Comparison of ENCODE assay signal across 12 cellular contexts in genomic region chr6:105483492-105483891, GRCh38.
A peak's percentile ranks its signal among the peaks of the same experiment; 100 is the strongest.
DNase-seq lines count a peak whose midpoint lies in the region; ATAC-seq and TF ChIP-seq lines count a peak whose summit lies in the region.
"Had no signal": no experiment of that assay in that cellular context is flagged by ENCODE, and none has a peak within 500 bp of the region (broad histone marks: within the 10 kb centered on the region; RNA-seq: fewer than 3 reads in every experiment).

No MANE protein-coding gene starts in this region.

- H3K9me2 ChIP-seq in SK-N-SH = no peaks in the 10 kb centered on the region

- H3K9me3 Mint-ChIP-seq in activated CD8-positive, alpha-beta memory T cell treated with anti-CD3 and anti-CD28 coated beads, Interleukin-2, amount 10 ng/mL, durations not matched to agents 7 days and 5 days (ENCODE audit: low read depth) = peaks cover 5% of the 10 kb centered on the region
- no peaks in the 10 kb centered on the region for H3K9me3 Mint-ChIP-seq in stimulated activated effector memory CD8-positive, alpha-beta T cell treated with anti-CD3 and anti-CD28 coated beads, Interleukin-12 subunit alpha, Interleukin-12 subunit beta, amount 100 ng/mL, for 72 hours

- peaks cover 14% of the 10 kb centered on the region for H3F3A ChIP-seq in SK-N-SH (replicated peaks; ENCODE audit: insufficient read depth)

- no peaks in the 10 kb centered on the region for H3K36me3 ChIP-seq in SK-N-SH (replicated peaks in 1 of 2; ENCODE audit: control insufficient read depth in 1 of 2, insufficient read depth in 2 of 2, low read length in 1 of 2)
- no peaks in the 10 kb centered on the region for H3K36me3 ChIP-seq in gastroesophageal sphincter

- TF ChIP-seq EP300 in SK-N-SH (IDR thresholded peaks at IDR 0.05; ENCODE audit: borderline replicate concordance in 1 of 2, low read depth in 1 of 2, low read length in 1 of 2) (0 out of 4 replicates have a peak, but pooled peaks of 1 of the 2 experiments have one; percentile 30), gastroesophageal sphincter (IDR thresholded peaks at IDR 0.05) (no peak)

- H3K4me2 ChIP-seq in SK-N-SH = peak overlapping the region; percentile 43; the same call in 1 of the 2 replicates

- peaks cover 69% of the 10 kb centered on the region for H3K4me1 Mint-ChIP-seq in activated CD8-positive, alpha-beta memory T cell treated with anti-CD3 and anti-CD28 coated beads, Interleukin-2, amount 10 ng/mL, durations not matched to agents 7 days and 5 days
- H3K4me1 Mint-ChIP-seq in stimulated activated effector memory CD8-positive, alpha-beta T cell treated with anti-CD3 and anti-CD28 coated beads, Interleukin-12 subunit alpha, Interleukin-12 subunit beta, amount 100 ng/mL, for 72 hours = peaks cover 68% of the 10 kb centered on the region

- CTCF ChIA-PET in activated CD8-positive, alpha-beta memory T cell treated with anti-CD3 and anti-CD28 coated beads, Interleukin-2, amount 10 ng/mL, durations not matched to agents 7 days and 5 days (lab: Charles Lee) = interaction anchor here (0.5 to 4.6 kb wide), 12 partner anchors 25 to 1083 kb away, joined by 3 to 23 read pairs (median 4); partner anchors contain the start of gene PRDM1
- CTCF ChIA-PET in SK-N-SH (lab: Yijun Ruan, JAX) = interaction anchor here (0.8 to 3.5 kb wide), 8 partner anchors 9 to 823 kb away, joined by 3 to 12 read pairs (median 3); no protein-coding TSS in a partner anchor

- TF ChIP-seq RAD21 in SK-N-SH (IDR thresholded peaks at IDR 0.05; ENCODE audit: low read length) = no peak

- TF ChIP-seq POLR2A in gastroesophageal sphincter (IDR thresholded peaks at IDR 0.05) = no peak

- WGBS in SK-N-SH (ENCODE audit: low lambda C conversion rate) = 18% methylated on average over 4 of the region's 4 CpGs
- 27 to 56% methylated on average over 4 of the region's 4 CpGs for WGBS in gastroesophageal sphincter (ENCODE audit: low coverage in 1 of 2), 2 donors

- no peaks in the 10 kb centered on the region for H3K27me3 ChIP-seq in SK-N-SH (ENCODE audit: insufficient read depth)
- no peaks in the 10 kb centered on the region for H3K27me3 ChIP-seq in gastroesophageal sphincter

- TF ChIP-seq CTCF in SK-N-SH (IDR thresholded peaks at IDR 0.05) = no peak
- TF ChIP-seq CTCF in gastroesophageal sphincter (IDR thresholded peaks at IDR 0.05) = no peak

- ATAC-seq in activated CD8-positive, alpha-beta memory T cell treated with anti-CD3 and anti-CD28 coated beads, Interleukin-2, amount 10 ng/mL, durations not matched to agents 7 days and 5 days = peak; percentile 37
- ATAC-seq in esophagus mucosa = peak; percentile 37
- ATAC-seq in stimulated activated effector memory CD8-positive, alpha-beta T cell treated with anti-CD3 and anti-CD28 coated beads, Interleukin-12 subunit alpha, Interleukin-12 subunit beta, amount 100 ng/mL, for 72 hours = peak; percentile 77
- ATAC-seq in gastroesophageal sphincter = no peak
- ATAC-seq: left lobe of liver had no signal

- H3K9me3 ChIP-seq in SK-N-SH (no peaks in the 10 kb centered on the region), gastroesophageal sphincter (no peaks in the 10 kb centered on the region)

- no peak for DNase-seq in activated CD8-positive, alpha-beta memory T cell treated with anti-CD3 and anti-CD28 coated beads, Interleukin-2, amount 10 ng/mL, durations not matched to agents 7 days and 5 days
- DNase-seq in activated CD8-positive, alpha-beta memory T cell treated with anti-CD3 and anti-CD28 coated beads for 24 hours = no peak
- DNase-seq in SK-N-SH = no peak
- no peak for DNase-seq in stimulated activated effector memory CD8-positive, alpha-beta T cell treated with anti-CD3 and anti-CD28 coated beads, Interleukin-12 subunit alpha, Interleukin-12 subunit beta, amount 100 ng/mL, for 72 hours (ENCODE audit: low spot score in 2 of 2)
- DNase-seq in cerebellar cortex (ENCODE audit: low spot score) = no peak
- no peak for DNase-seq in central memory CD4-positive, alpha-beta T cell
- DNase-seq: activated CD8-positive, alpha-beta memory T cell treated with anti-CD3 and anti-CD28 coated beads, Interleukin-2, amount 50 U/mL, for 48 hours; NCI-H146; T-helper 9 cell had no signal

- H4K20me1 ChIP-seq in SK-N-SH (ENCODE audit: insufficient read depth) = no peaks in the 10 kb centered on the region

- peak overlapping the region; percentile 86 for H3K27ac Mint-ChIP-seq in activated CD8-positive, alpha-beta memory T cell treated with anti-CD3 and anti-CD28 coated beads, Interleukin-2, amount 10 ng/mL, durations not matched to agents 7 days and 5 days
- peak overlapping the region; percentile 97 for H3K27ac Mint-ChIP-seq in stimulated activated effector memory CD8-positive, alpha-beta T cell treated with anti-CD3 and anti-CD28 coated beads, Interleukin-12 subunit alpha, Interleukin-12 subunit beta, amount 100 ng/mL, for 72 hours

- no peaks in the 10 kb centered on the region for H3K79me2 ChIP-seq in SK-N-SH (ENCODE audit: insufficient read depth)

- H2AFZ ChIP-seq in SK-N-SH (ENCODE audit: low read depth) = peak overlapping the region; percentile 43; the same call in 1 of the 2 replicates

- H3K4me3 ChIP-seq in SK-N-SH (ENCODE audit: low read depth in 2 of 2, low read length in 1 of 2) (0 out of 4 replicates have a peak overlapping the region, but pooled peaks of 1 of the 2 experiments have one; percentile 3), gastroesophageal sphincter (no peak overlapping the region)

- no peak overlapping the region for H3K9ac ChIP-seq in SK-N-SH

- H3K4me1 ChIP-seq in SK-N-SH (ENCODE audit: control insufficient read depth in 1 of 2, insufficient read depth in 2 of 2, low read depth in 1 of 2, low read length in 1 of 2) (peaks cover 2 to 9% of the 10 kb centered on the region in 2 experiments; a peak in 3 of 4 replicates), gastroesophageal sphincter (peaks cover 3 to 40% (median 6%) of the 10 kb centered on the region in 3 donors)

- POLR2A ChIA-PET in SK-N-SH (lab: Yijun Ruan, JAX) = no interaction called here

- no peak overlapping the region for H3K4me3 Mint-ChIP-seq in activated CD8-positive, alpha-beta memory T cell treated with anti-CD3 and anti-CD28 coated beads, Interleukin-2, amount 10 ng/mL, durations not matched to agents 7 days and 5 days
- H3K4me3 Mint-ChIP-seq in stimulated activated effector memory CD8-positive, alpha-beta T cell treated with anti-CD3 and anti-CD28 coated beads, Interleukin-12 subunit alpha, Interleukin-12 subunit beta, amount 100 ng/mL, for 72 hours = peak overlapping the region; percentile 74

- H3K27ac ChIP-seq in SK-N-SH (ENCODE audit: low read depth in 2 of 2, low read length in 1 of 2) (peak overlapping the region in 1 of 2 experiments; percentile 53; a peak in 2 of 4 replicates), gastroesophageal sphincter (no peak overlapping the region)

- peaks cover 29% of the 10 kb centered on the region for H3K36me3 Mint-ChIP-seq in activated CD8-positive, alpha-beta memory T cell treated with anti-CD3 and anti-CD28 coated beads, Interleukin-2, amount 10 ng/mL, durations not matched to agents 7 days and 5 days
- peaks cover 15% of the 10 kb centered on the region for H3K36me3 Mint-ChIP-seq in stimulated activated effector memory CD8-positive, alpha-beta T cell treated with anti-CD3 and anti-CD28 coated beads, Interleukin-12 subunit alpha, Interleukin-12 subunit beta, amount 100 ng/mL, for 72 hours

- H3K27me3 Mint-ChIP-seq in activated CD8-positive, alpha-beta memory T cell treated with anti-CD3 and anti-CD28 coated beads, Interleukin-2, amount 10 ng/mL, durations not matched to agents 7 days and 5 days = no peaks in the 10 kb centered on the region

TF ChIP-seq in SK-N-SH, 30 proteins besides CTCF, POLR2A, EP300 and RAD21 (continues in another document):
- TF ChIP-seq GATA2 (CRISPR knock-in tag; IDR thresholded peaks at IDR 0.05) (no peak), PBX3 (IDR thresholded peaks at IDR 0.05) (peak; percentile 49), MAX (IDR thresholded peaks at IDR 0.05; ENCODE audit: low read depth) (peak; percentile 37; the same call in 1 of the 2 replicates), FOSL2 (IDR thresholded peaks at IDR 0.05; ENCODE audit: borderline replicate concordance, low read depth) (peak; percentile 66; the same call in 1 of the 2 replicates), TEAD4 (IDR thresholded peaks at IDR 0.05; ENCODE audit: borderline replicate concordance, insufficient read depth) (0 out of 2 replicates have a peak, but pooled peaks have one; percentile 31), JUND (IDR thresholded peaks at IDR 0.05) (peak; percentile 57; the same call in 1 of the 2 replicates)
